ENCODE assay signal across 8 cellular contexts in the genomic region with DNA sequence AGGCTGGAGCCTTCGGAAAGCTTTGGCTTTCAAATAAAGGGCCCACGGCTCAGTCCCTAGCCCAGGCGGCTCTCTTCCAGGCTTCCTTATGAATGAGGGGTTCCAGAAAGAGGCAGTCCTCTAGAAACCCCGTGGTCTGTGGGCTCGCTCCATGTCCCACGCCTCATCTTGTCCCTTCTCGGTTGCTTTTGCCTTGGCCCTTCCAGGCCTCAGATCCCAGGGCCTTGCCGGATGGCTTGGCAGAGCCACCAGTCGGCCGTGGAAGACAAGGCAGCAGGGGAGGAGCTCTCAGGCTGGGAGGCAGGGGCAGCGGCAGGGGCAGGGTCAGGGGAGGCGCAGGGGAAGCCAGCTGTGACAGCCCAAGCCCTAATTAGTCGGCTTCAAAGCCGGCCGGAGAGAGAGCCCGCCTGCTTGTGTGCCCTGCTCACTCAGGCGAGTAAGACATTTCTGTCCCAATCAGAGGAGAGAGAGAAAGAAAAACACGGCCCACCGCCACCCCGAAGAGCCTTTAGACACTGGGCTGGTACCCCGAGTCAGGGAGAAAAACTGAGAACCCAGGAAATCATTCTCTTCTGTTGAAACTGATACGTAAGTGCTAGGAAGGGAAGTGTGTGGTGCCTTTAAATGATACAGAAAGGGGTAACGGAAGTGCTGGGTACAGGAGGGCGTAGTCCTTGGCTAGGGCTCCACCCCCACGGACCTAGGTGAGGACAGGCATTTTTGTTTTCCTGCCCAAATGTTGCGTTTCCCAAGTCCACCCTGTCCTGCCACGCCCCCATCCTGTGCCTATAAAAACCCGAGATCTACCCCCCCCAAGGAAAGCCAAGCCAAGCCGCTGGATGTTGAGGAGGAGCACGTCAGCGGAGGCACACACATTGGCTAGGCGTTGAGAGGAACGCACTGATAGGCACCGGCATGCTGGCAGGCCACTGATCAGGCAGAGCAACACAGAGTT. TPM values are rescaled to one million over a fixed set of nuclear protein-coding genes. Genes with fewer than 3 reads are reported as not detected.
DNase-seq lines count a peak whose midpoint lies in the region; ATAC-seq, FAIRE-seq and TF ChIP-seq lines count a peak whose summit lies in the region.

No MANE protein-coding gene starts in this region.

- TF ChIP-seq CTCF in left ventricle myocardium inferior (IDR thresholded peaks at IDR 0.05; ENCODE audit: borderline replicate concordance): no peak
- peak; percentile 30 for TF ChIP-seq CTCF in retinal pigment epithelial cell (conservative IDR thresholded peaks at IDR 0.05; ENCODE audit: low read depth, low read length)
- no peak for TF ChIP-seq CTCF in ascending aorta (IDR thresholded peaks at IDR 0.05)

- H3K27me3 ChIP-seq in H7 (ENCODE audit: control insufficient read depth, insufficient read depth, low read length): no peaks in the 10 kb centered on the region
- no peaks in the 10 kb centered on the region for H3K27me3 ChIP-seq in SJCRH30
- peaks cover 19% of the 10 kb centered on the region for H3K27me3 ChIP-seq in left ventricle myocardium inferior (ENCODE audit: low read depth)
- no peaks in the 10 kb centered on the region for H3K27me3 ChIP-seq in ascending aorta

- TF ChIP-seq POLR2A in GM12892 (IDR thresholded peaks at IDR 0.05; ENCODE audit: low read depth, low read length): no peak

- no peaks in the 10 kb centered on the region for H3K36me3 ChIP-seq in H7 (replicated peaks; ENCODE audit: control insufficient read depth, insufficient read depth, low read length)
- no peaks in the 10 kb centered on the region for H3K36me3 ChIP-seq in SJCRH30
- no peaks in the 10 kb centered on the region for H3K36me3 ChIP-seq in left ventricle myocardium inferior
- no peaks in the 10 kb centered on the region for H3K36me3 ChIP-seq in ascending aorta

- intact Hi-C loops in left ventricle myocardium inferior (cut with micrococcal nuclease) (no loop called here), ascending aorta (cut with DNase I) (no loop called here)

- FAIRE-seq in GM12892 (lab: Jason Lieb, UNC): no peak

- no peaks in the 10 kb centered on the region for H3K9me3 ChIP-seq in SJCRH30 (replicated peaks)
- no peaks in the 10 kb centered on the region for H3K9me3 ChIP-seq in left ventricle myocardium inferior (replicated peaks)
- H3K9me3 ChIP-seq in ascending aorta: no peaks in the 10 kb centered on the region

- H3K4me1 ChIP-seq in SJCRH30: peaks cover 24% of the 10 kb centered on the region
- H3K4me1 ChIP-seq in left ventricle myocardium inferior: no peaks in the 10 kb centered on the region
- no peaks in the 10 kb centered on the region for H3K4me1 ChIP-seq in ascending aorta

- ATAC-seq in SK-N-SH treated with all-trans-retinoic acid at 6 μM for 48 hours: no peak

- H3K27ac ChIP-seq in SJCRH30 (peak overlapping the region; percentile 74), left ventricle myocardium inferior (replicated peaks) (no peak overlapping the region), ascending aorta (no peak overlapping the region)

- H3K4me3 ChIP-seq in H7 (ENCODE audit: insufficient read depth, low read depth, low read length) (no peak overlapping the region), SJCRH30 (peak overlapping the region; percentile 49), left ventricle myocardium inferior (peak overlapping the region; percentile 42), retinal pigment epithelial cell (ENCODE audit: low read length) (no peak overlapping the region), ascending aorta (peak overlapping the region in 1 of 2 donors; percentile 4)

- peak; percentile 83 for DNase-seq in H7
- peak; percentile 95 for DNase-seq in SJCRH30
- peak; percentile 23 for DNase-seq in left ventricle myocardium inferior
- DNase-seq in retinal pigment epithelial cell (ENCODE audit: low read depth): peak; percentile 38
- DNase-seq in GM12892 (ENCODE audit: insufficient read length): no peak
- DNase-seq in HuH-7.5 (ENCODE audit: low spot score): no peak
- no peak for DNase-seq in ascending aorta (ENCODE audit: low spot score in 2 of 2)

TF ChIP-seq in SK-N-SH treated with all-trans-retinoic acid at 6 μM for 48 hours, 23 proteins besides CTCF, POLR2A, EP300 and RAD21:
- no peak for TF ChIP-seq GLIS3 (CRISPR knock-in tag; IDR thresholded peaks at IDR 0.05)
- TF ChIP-seq CSDC2 (CRISPR knock-in tag; IDR thresholded peaks at IDR 0.05): no peak
- no peak for TF ChIP-seq ZFP30 (CRISPR knock-in tag; IDR thresholded peaks at IDR 0.05)
- no peak for TF ChIP-seq ZNF70 (CRISPR knock-in tag; IDR thresholded peaks at IDR 0.05)
- TF ChIP-seq TCF4 (CRISPR knock-in tag; IDR thresholded peaks at IDR 0.05; ENCODE audit: borderline replicate concordance): no peak
- TF ChIP-seq ZNF8 (CRISPR knock-in tag; IDR thresholded peaks at IDR 0.05): no peak
- TF ChIP-seq RARB (CRISPR knock-in tag; IDR thresholded peaks at IDR 0.05): no peak
- no peak for TF ChIP-seq OSR1 (CRISPR knock-in tag; IDR thresholded peaks at IDR 0.05)
- TF ChIP-seq TOX (CRISPR knock-in tag; IDR thresholded peaks at IDR 0.05; ENCODE audit: borderline replicate concordance): no peak
- no peak for TF ChIP-seq ESRRG (CRISPR knock-in tag; IDR thresholded peaks at IDR 0.05)
- TF ChIP-seq BACH2 (CRISPR knock-in tag; IDR thresholded peaks at IDR 0.05; ENCODE audit: borderline replicate concordance): no peak
- TF ChIP-seq, protein P1, sequence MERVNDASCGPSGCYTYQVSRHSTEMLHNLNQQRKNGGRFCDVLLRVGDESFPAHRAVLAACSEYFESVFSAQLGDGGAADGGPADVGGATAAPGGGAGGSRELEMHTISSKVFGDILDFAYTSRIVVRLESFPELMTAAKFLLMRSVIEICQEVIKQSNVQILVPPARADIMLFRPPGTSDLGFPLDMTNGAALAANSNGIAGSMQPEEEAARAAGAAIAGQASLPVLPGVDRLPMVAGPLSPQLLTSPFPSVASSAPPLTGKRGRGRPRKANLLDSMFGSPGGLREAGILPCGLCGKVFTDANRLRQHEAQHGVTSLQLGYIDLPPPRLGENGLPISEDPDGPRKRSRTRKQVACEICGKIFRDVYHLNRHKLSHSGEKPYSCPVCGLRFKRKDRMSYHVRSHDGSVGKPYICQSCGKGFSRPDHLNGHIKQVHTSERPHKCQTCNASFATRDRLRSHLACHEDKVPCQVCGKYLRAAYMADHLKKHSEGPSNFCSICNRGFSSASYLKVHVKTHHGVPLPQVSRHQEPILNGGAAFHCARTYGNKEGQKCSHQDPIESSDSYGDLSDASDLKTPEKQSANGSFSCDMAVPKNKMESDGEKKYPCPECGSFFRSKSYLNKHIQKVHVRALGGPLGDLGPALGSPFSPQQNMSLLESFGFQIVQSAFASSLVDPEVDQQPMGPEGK (CRISPR knock-in tag; IDR thresholded peaks at IDR 0.05; ENCODE audit: borderline replicate concordance): no peak
- TF ChIP-seq ARNTL (CRISPR knock-in tag; IDR thresholded peaks at IDR 0.05; ENCODE audit: borderline replicate concordance, low read depth): no peak
- TF ChIP-seq, protein P2, sequence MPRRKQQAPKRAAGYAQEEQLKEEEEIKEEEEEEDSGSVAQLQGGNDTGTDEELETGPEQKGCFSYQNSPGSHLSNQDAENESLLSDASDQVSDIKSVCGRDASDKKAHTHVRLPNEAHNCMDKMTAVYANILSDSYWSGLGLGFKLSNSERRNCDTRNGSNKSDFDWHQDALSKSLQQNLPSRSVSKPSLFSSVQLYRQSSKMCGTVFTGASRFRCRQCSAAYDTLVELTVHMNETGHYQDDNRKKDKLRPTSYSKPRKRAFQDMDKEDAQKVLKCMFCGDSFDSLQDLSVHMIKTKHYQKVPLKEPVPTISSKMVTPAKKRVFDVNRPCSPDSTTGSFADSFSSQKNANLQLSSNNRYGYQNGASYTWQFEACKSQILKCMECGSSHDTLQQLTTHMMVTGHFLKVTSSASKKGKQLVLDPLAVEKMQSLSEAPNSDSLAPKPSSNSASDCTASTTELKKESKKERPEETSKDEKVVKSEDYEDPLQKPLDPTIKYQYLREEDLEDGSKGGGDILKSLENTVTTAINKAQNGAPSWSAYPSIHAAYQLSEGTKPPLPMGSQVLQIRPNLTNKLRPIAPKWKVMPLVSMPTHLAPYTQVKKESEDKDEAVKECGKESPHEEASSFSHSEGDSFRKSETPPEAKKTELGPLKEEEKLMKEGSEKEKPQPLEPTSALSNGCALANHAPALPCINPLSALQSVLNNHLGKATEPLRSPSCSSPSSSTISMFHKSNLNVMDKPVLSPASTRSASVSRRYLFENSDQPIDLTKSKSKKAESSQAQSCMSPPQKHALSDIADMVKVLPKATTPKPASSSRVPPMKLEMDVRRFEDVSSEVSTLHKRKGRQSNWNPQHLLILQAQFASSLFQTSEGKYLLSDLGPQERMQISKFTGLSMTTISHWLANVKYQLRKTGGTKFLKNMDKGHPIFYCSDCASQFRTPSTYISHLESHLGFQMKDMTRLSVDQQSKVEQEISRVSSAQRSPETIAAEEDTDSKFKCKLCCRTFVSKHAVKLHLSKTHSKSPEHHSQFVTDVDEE (CRISPR knock-in tag; IDR thresholded peaks at IDR 0.05): no peak
- TF ChIP-seq PPARA (CRISPR knock-in tag; IDR thresholded peaks at IDR 0.05; ENCODE audit: borderline replicate concordance): no peak
- TF ChIP-seq SNAI2 (CRISPR knock-in tag; IDR thresholded peaks at IDR 0.05): no peak
- TF ChIP-seq ZNF565 (CRISPR knock-in tag; conservative IDR thresholded peaks at IDR 0.05; ENCODE audit: low read depth): no peak
- no peak for TF ChIP-seq ZC3H10 (CRISPR knock-in tag; IDR thresholded peaks at IDR 0.05)
- TF ChIP-seq, protein P3, sequence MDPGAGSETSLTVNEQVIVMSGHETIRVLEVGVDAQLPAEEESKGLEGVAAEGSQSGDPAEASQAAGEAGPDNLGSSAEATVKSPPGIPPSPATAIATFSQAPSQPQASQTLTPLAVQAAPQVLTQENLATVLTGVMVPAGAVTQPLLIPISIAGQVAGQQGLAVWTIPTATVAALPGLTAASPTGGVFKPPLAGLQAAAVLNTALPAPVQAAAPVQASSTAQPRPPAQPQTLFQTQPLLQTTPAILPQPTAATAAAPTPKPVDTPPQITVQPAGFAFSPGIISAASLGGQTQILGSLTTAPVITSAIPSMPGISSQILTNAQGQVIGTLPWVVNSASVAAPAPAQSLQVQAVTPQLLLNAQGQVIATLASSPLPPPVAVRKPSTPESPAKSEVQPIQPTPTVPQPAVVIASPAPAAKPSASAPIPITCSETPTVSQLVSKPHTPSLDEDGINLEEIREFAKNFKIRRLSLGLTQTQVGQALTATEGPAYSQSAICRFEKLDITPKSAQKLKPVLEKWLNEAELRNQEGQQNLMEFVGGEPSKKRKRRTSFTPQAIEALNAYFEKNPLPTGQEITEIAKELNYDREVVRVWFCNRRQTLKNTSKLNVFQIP (CRISPR knock-in tag; IDR thresholded peaks at IDR 0.05; ENCODE audit: borderline replicate concordance, low read depth): no peak
- TF ChIP-seq ZFP3 (CRISPR knock-in tag; IDR thresholded peaks at IDR 0.05): no peak

RNA-seq across cellular contexts. Expression of a gene that starts 27.8 kb away (rescaled TPM):
- 1.9 and 6.7 TPM in 2 replicates for total RNA-seq in H7 (2014; rRNA removed; shearing (Covaris generic))
- total RNA-seq in SJCRH30 (2014; rRNA removed; shearing (Covaris generic)): 0.04 TPM in 1 of 2 replicates, not detected in the other
- total RNA-seq in left ventricle myocardium inferior: not detected
- polyA plus RNA-seq in GM12892 (2012; ENCODE audit: missing spikeins): 0.19 TPM
- not detected for total RNA-seq in ascending aorta

Comparison
In these comparisons a context has a peak if more than half of its experiments do, and no peak if none do; other contexts are left out.
1. DNase-seq: peak in H7 (single experiment), SJCRH30 (2 of 2), left ventricle myocardium inferior (single experiment) and retinal pigment epithelial cell (single experiment); none in GM12892 (single experiment), HuH-7.5 (single experiment) and ascending aorta (0 of 2).
2. H3K4me3 ChIP-seq: peak in SJCRH30 (single experiment) and left ventricle myocardium inferior (single experiment); none in H7 (single experiment) and retinal pigment epithelial cell (single experiment).